Comparison of ENCODE assay signal across 34 cellular contexts in genomic region chr3:59460068-59460467, GRCh38.
"Had no signal": no experiment of that assay in that cellular context is flagged by ENCODE, and none has a peak within 500 bp of the region (broad histone marks: within the 10 kb centered on the region; RNA-seq: fewer than 3 reads in every experiment).

No MANE protein-coding gene starts in this region.

- DNase-seq: Karpas-422, Kasumi-1, KG1, MG63, MM.1S, MV-4-11, NCI-H1048, NCI-H1092, NCI-H1092 treated with DMSO at 0.1 percent for 48 hours, NCI-H1105, NCI-H1105 treated with DMSO at 0.1 percent for 48 hours, NCI-H1417, NCI-H1417 treated with DMSO at 0.1 percent for 48 hours, NCI-H1436, NCI-H1436 treated with DMSO at 0.1 percent for 48 hours, NCI-H146, NCI-H1694, NCI-H1694 treated with DMSO at 0.1 percent for 48 hours, NCI-H187, NCI-H187 treated with DMSO at 0.1 percent for 48 hours, NCI-H1930, NCI-H2029, NCI-H2029 treated with DMSO at 0.1 percent for 48 hours, NCI-H2081, NCI-H2081 treated with DMSO at 0.1 percent for 48 hours, NCI-H2107, NCI-H2171, NCI-H2171 treated with DMSO at 0.1 percent for 48 hours, NCI-H2227 treated with DMSO at 0.1 percent for 48 hours, NCI-H226, NCI-H345, NCI-H446, NCI-H446 treated with DMSO at 0.1 percent for 48 hours, NCI-H510A had no signal
